12 cellular contexts compared by ENCODE assay signal in genomic region chr17:9414471-9414870, GRCh38.
DNase-seq lines count a peak whose midpoint lies in the region; ATAC-seq and TF ChIP-seq lines count a peak whose summit lies in the region.
"Had no signal": no experiment of that assay in that cellular context is flagged by ENCODE, and none has a peak within 500 bp of the region (broad histone marks: within the 10 kb centered on the region; RNA-seq: fewer than 3 reads in every experiment).

No MANE protein-coding gene starts in this region.

- H3K4me2 ChIP-seq in SU-DHL-6 (ENCODE audit: low read depth, low read length, poor library complexity, severe bottlenecking), result no peak overlapping the region

- H3K9ac ChIP-seq in SU-DHL-6 (ENCODE audit: low read length), result no peak overlapping the region

- H3K27me3 ChIP-seq in SU-DHL-6 (ENCODE audit: low read length), result no peaks in the 10 kb centered on the region
- no peaks in the 10 kb centered on the region for H3K27me3 ChIP-seq in right lobe of liver

- DNase-seq in COR-L47 (lab: John Stamatoyannopoulos, UW) (no peak), AG08396 (ENCODE audit: low spot score) (no peak), right lobe of liver (no peak)
- no peak for DNase-seq in activated naive CD4-positive, alpha-beta T cell treated with anti-CD3 and anti-CD28 coated beads, Interleukin-2, amount 10 ng/mL, durations not matched to agents 7 days and 5 days
- DNase-seq: activated CD8-positive, alpha-beta memory T cell treated with anti-CD3 and anti-CD28 coated beads, Interleukin-2, amount 50 U/mL, for 4 hours; CD4-positive, CD25-positive, alpha-beta regulatory T cell; NCI-H1436 treated with DMSO at 0.1 percent for 48 hours; T-helper 2 cell had no signal

- H3K36me3 ChIP-seq in SU-DHL-6 (ENCODE audit: low read length) (no peaks in the 10 kb centered on the region), right lobe of liver (no peaks in the 10 kb centered on the region)

- peak; percentile 96 for ATAC-seq in GM18520 (IDR thresholded peaks at IDR 0.05; ENCODE audit: unreplicated experiment)
- ATAC-seq in GM21390 (IDR thresholded peaks at IDR 0.05; ENCODE audit: unreplicated experiment), result peak; percentile 98
- ATAC-seq in HG03045 (IDR thresholded peaks at IDR 0.05; ENCODE audit: unreplicated experiment), result peak; percentile 91
- ATAC-seq in right lobe of liver, result no peak

- H2AFZ ChIP-seq in SU-DHL-6 (ENCODE audit: low read depth, low read length, severe bottlenecking), result no peak overlapping the region

- H3K4me1 Mint-ChIP-seq in activated naive CD4-positive, alpha-beta T cell treated with anti-CD3 and anti-CD28 coated beads, Interleukin-2, amount 10 ng/mL, durations not matched to agents 7 days and 5 days, result no peaks in the 10 kb centered on the region

- H3K36me3 Mint-ChIP-seq in activated naive CD4-positive, alpha-beta T cell treated with anti-CD3 and anti-CD28 coated beads, Interleukin-2, amount 10 ng/mL, durations not matched to agents 7 days and 5 days, result no peaks in the 10 kb centered on the region

- no peak overlapping the region for H3K27ac Mint-ChIP-seq in activated naive CD4-positive, alpha-beta T cell treated with anti-CD3 and anti-CD28 coated beads, Interleukin-2, amount 10 ng/mL, durations not matched to agents 7 days and 5 days

- H3K4me3 ChIP-seq in SU-DHL-6 (ENCODE audit: insufficient read depth, low read length, poor library complexity, severe bottlenecking), result no peak overlapping the region
- no peak overlapping the region for H3K4me3 ChIP-seq in right lobe of liver

- H3K9me2 ChIP-seq in SU-DHL-6 (replicated peaks; ENCODE audit: insufficient read depth, low read length), result no peaks in the 10 kb centered on the region

- WGBS in right lobe of liver (ENCODE audit: insufficient coverage, low coverage, low lambda C conversion rate, missing lambda C conversion rate), result 90% methylated on average over 1 of the region's 3 CpGs

- 0 out of 2 replicates have a peak overlapping the region, but pooled peaks have one; percentile 9 for H3K27ac ChIP-seq in SU-DHL-6 (ENCODE audit: low read depth, low read length)
- H3K27ac ChIP-seq in right lobe of liver, result no peak overlapping the region

- no peaks in the 10 kb centered on the region for H3K9me3 ChIP-seq in SU-DHL-6 (ENCODE audit: insufficient read depth, low read length)
- no peaks in the 10 kb centered on the region for H3K9me3 ChIP-seq in right lobe of liver

- no peaks in the 10 kb centered on the region for H3K4me1 ChIP-seq in right lobe of liver

- TF ChIP-seq POLR2A in right lobe of liver (IDR thresholded peaks at IDR 0.05), result no peak

- H3K9me3 Mint-ChIP-seq in activated naive CD4-positive, alpha-beta T cell treated with anti-CD3 and anti-CD28 coated beads, Interleukin-2, amount 10 ng/mL, durations not matched to agents 7 days and 5 days, result peaks cover 11% of the 10 kb centered on the region

- no peaks in the 10 kb centered on the region for H3K27me3 Mint-ChIP-seq in activated naive CD4-positive, alpha-beta T cell treated with anti-CD3 and anti-CD28 coated beads, Interleukin-2, amount 10 ng/mL, durations not matched to agents 7 days and 5 days
- H3K27me3 Mint-ChIP-seq: CD4-positive, CD25-positive, alpha-beta regulatory T cell had no signal

- TF ChIP-seq CTCF in SU-DHL-6 (IDR thresholded peaks at IDR 0.05; ENCODE audit: insufficient read depth, low read length, poor library complexity, severe bottlenecking) (no peak), right lobe of liver (IDR thresholded peaks at IDR 0.05) (no peak)

- intact Hi-C loops in right lobe of liver (cut with DNase I), result no loop called here

- no peaks in the 10 kb centered on the region for H3F3A ChIP-seq in SU-DHL-6 (ENCODE audit: insufficient read depth)

- H3K4me3 Mint-ChIP-seq in activated naive CD4-positive, alpha-beta T cell treated with anti-CD3 and anti-CD28 coated beads, Interleukin-2, amount 10 ng/mL, durations not matched to agents 7 days and 5 days, result no peak overlapping the region
- H3K4me3 Mint-ChIP-seq: CD4-positive, CD25-positive, alpha-beta regulatory T cell had no signal

- no peaks in the 10 kb centered on the region for H4K20me1 ChIP-seq in SU-DHL-6 (ENCODE audit: low read depth, low read length)

- CTCF ChIA-PET in activated naive CD4-positive, alpha-beta T cell treated with anti-CD3 and anti-CD28 coated beads, Interleukin-2, amount 10 ng/mL, durations not matched to agents 7 days and 5 days (lab: Charles Lee), result interaction anchor here (0.6 kb wide), 1 partner anchor 697 kb away, joined by 3 read pairs; no protein-coding TSS in a partner anchor

- H3K79me2 ChIP-seq in SU-DHL-6 (ENCODE audit: insufficient read depth, low read length), result no peaks in the 10 kb centered on the region

Comparison
In these comparisons a context has a peak if more than half of its experiments do, and no peak if none do; other contexts are left out.
1. ATAC-seq: peak in GM18520 (single experiment), GM21390 (single experiment) and HG03045 (single experiment); none in right lobe of liver (0 of 4).